In the genomic region with DNA sequence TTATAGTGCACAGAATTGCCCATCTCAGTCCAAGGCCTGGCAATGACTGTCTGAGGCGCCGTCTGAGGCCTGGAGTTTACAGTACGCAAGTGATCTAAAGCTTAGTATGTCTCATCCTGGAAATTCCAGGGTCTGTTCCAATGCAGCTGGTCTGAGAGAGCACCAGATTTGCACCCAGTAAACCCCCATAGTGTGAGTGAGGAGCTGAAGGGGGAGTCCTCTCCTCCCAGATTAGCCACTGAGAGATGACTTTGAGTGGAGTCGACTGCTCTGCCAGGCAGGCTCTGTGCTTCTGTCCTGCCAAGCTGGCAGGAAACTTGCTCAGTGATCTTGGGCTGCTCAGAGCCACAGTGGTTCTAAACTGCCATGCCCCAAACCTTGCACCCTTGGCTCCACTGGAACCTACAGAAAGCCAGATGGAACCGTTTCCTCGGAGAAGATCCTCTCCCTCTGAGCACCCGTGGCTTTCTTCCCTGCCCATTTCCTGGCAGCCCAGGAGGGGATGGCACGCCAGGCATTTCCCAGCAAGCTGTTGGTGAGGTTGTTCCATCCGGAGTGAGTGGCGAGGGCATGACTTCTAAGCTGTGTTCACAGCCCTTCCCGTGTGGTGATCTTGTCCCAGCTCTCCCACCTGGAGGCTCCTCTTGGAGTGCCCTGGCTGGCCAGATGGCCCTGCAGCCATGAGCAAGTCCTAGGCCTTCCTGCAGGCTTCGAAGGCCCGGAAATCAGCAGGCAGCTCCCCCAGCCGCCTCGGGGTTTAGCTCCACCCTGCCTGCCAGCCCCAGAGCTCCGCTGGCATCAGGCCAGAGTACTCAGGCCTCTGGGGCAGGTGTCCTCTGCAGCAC, we compare ENCODE assay signal across 13 cellular contexts.
A peak's percentile ranks its signal among the peaks of the same experiment; 100 is the strongest.
DNase-seq lines count a peak whose midpoint lies in the region; ATAC-seq and TF ChIP-seq lines count a peak whose summit lies in the region.
"Had no signal": no experiment of that assay in that cellular context is flagged by ENCODE, and none has a peak within 500 bp of the region (broad histone marks: within the 10 kb centered on the region; RNA-seq: fewer than 3 reads in every experiment).

No MANE protein-coding gene starts in this region.

- no peaks in the 10 kb centered on the region for H3K9me3 ChIP-seq in left lung
- H3K9me3 ChIP-seq: adrenal gland had no signal

- no peak overlapping the region for H3K4me3 Mint-ChIP-seq in T-helper 2 cell treated with Interferon-gamma antibody and Interleukin-4, amounts not matched to agents 5 μg/mL and 100 μg/mL, for 36 hours
- H3K4me3 Mint-ChIP-seq in stimulated activated naive B cell treated with anti-CD40 and anti-IgM and Interleukin-4, amounts not matched to agents 10 μg/mL and 1 μg/mL and 100 μg/mL, for 72 hours, result no peak overlapping the region
- H3K4me3 Mint-ChIP-seq: stimulated activated naive CD8-positive, alpha-beta T cell treated with anti-CD3 and anti-CD28 coated beads, Interleukin-15, Interleukin-2, amounts not matched to agents 100 ng/mL and 50 ng/mL, for 24 hours; WTC11 had no signal

- H3K9me3 Mint-ChIP-seq in T-helper 2 cell treated with Interferon-gamma antibody and Interleukin-4, amounts not matched to agents 5 μg/mL and 100 μg/mL, for 36 hours, result no peaks in the 10 kb centered on the region
- no peaks in the 10 kb centered on the region for H3K9me3 Mint-ChIP-seq in activated naive CD4-positive, alpha-beta T cell treated with anti-CD3 and anti-CD28 coated beads, Interleukin-2, amount 50 U/mL, for 72 hours
- H3K9me3 Mint-ChIP-seq in stimulated activated naive B cell treated with anti-CD40 and anti-IgM and Interleukin-4, amounts not matched to agents 10 μg/mL and 1 μg/mL and 100 μg/mL, for 72 hours, result no peaks in the 10 kb centered on the region
- H3K9me3 Mint-ChIP-seq: stimulated activated naive CD8-positive, alpha-beta T cell treated with anti-CD3 and anti-CD28 coated beads, Interleukin-15, Interleukin-2, amounts not matched to agents 100 ng/mL and 50 ng/mL, for 24 hours had no signal

- H3K4me1 Mint-ChIP-seq in T-helper 2 cell treated with Interferon-gamma antibody and Interleukin-4, amounts not matched to agents 5 μg/mL and 100 μg/mL, for 36 hours (ENCODE audit: low read depth), result no peaks in the 10 kb centered on the region
- no peaks in the 10 kb centered on the region for H3K4me1 Mint-ChIP-seq in stimulated activated naive B cell treated with anti-CD40 and anti-IgM and Interleukin-4, amounts not matched to agents 10 μg/mL and 1 μg/mL and 100 μg/mL, for 72 hours

- H3K4me3 ChIP-seq in left lung, result no peak overlapping the region
- H3K4me3 ChIP-seq: adrenal gland had no signal

- H3K27me3 Mint-ChIP-seq in T-helper 2 cell treated with Interferon-gamma antibody and Interleukin-4, amounts not matched to agents 5 μg/mL and 100 μg/mL, for 36 hours (ENCODE audit: low read depth), result no peaks in the 10 kb centered on the region
- H3K27me3 Mint-ChIP-seq in stimulated activated naive B cell treated with anti-CD40 and anti-IgM and Interleukin-4, amounts not matched to agents 10 μg/mL and 1 μg/mL and 100 μg/mL, for 72 hours, result peaks cover 22 to 26% of the 10 kb centered on the region in 2 donors
- H3K27me3 Mint-ChIP-seq: stimulated activated naive CD8-positive, alpha-beta T cell treated with anti-CD3 and anti-CD28 coated beads, Interleukin-15, Interleukin-2, amounts not matched to agents 100 ng/mL and 50 ng/mL, for 24 hours had no signal

- H3K27ac ChIP-seq in left lung, result no peak overlapping the region
- H3K27ac ChIP-seq: C4-2B had no signal

- H3K4me1 ChIP-seq in left lung, result peaks cover 0 to 23% of the 10 kb centered on the region in 2 donors
- H3K4me1 ChIP-seq: adrenal gland had no signal

- H3K27me3 ChIP-seq in left lung, result peaks cover 0 to 14% of the 10 kb centered on the region in 2 donors
- H3K27me3 ChIP-seq: adrenal gland had no signal

- H3K27ac Mint-ChIP-seq in T-helper 2 cell treated with Interferon-gamma antibody and Interleukin-4, amounts not matched to agents 5 μg/mL and 100 μg/mL, for 36 hours, result no peak overlapping the region
- no peak overlapping the region for H3K27ac Mint-ChIP-seq in activated naive CD4-positive, alpha-beta T cell treated with anti-CD3 and anti-CD28 coated beads, Interleukin-2, amount 50 U/mL, for 72 hours
- no peak overlapping the region for H3K27ac Mint-ChIP-seq in stimulated activated naive B cell treated with anti-CD40 and anti-IgM and Interleukin-4, amounts not matched to agents 10 μg/mL and 1 μg/mL and 100 μg/mL, for 72 hours
- H3K27ac Mint-ChIP-seq: progenitor cell of endocrine pancreas; stimulated activated naive CD8-positive, alpha-beta T cell treated with anti-CD3 and anti-CD28 coated beads, Interleukin-15, Interleukin-2, amounts not matched to agents 100 ng/mL and 50 ng/mL, for 24 hours had no signal

- DNase-seq in Ammon's horn (ENCODE audit: low spot score) (peak; percentile 28), NCI-H146 treated with DMSO at 0.1 percent for 48 hours (lab: John Stamatoyannopoulos, UW; ENCODE audit: unreplicated experiment) (peak; percentile 79), UCSD-AML1 (lab: John Stamatoyannopoulos, UW; ENCODE audit: unreplicated experiment) (peak; percentile 58), left lung (peak; percentile 63 to 83)
- no peak for DNase-seq in T-helper 2 cell treated with Interferon-gamma antibody and Interleukin-4, amounts not matched to agents 5 μg/mL and 100 μg/mL, for 36 hours (ENCODE audit: low spot score)
- DNase-seq in activated naive CD4-positive, alpha-beta T cell treated with anti-CD3 and anti-CD28 coated beads, Interleukin-2, amount 50 U/mL, for 72 hours (ENCODE audit: low spot score in 2 of 2), result no peak
- no peak for DNase-seq in stimulated activated naive B cell treated with anti-CD40 and anti-IgM and Interleukin-4, amounts not matched to agents 10 μg/mL and 1 μg/mL and 100 μg/mL, for 72 hours

- H3K36me3 ChIP-seq in left lung, result no peaks in the 10 kb centered on the region
- H3K36me3 ChIP-seq: adrenal gland had no signal

- peak; percentile 54 for ATAC-seq in left lung
- no peak for ATAC-seq in activated naive CD4-positive, alpha-beta T cell treated with anti-CD3 and anti-CD28 coated beads, Interleukin-2, amount 50 U/mL, for 72 hours
- no peak for ATAC-seq in GM18517 (IDR thresholded peaks at IDR 0.05; ENCODE audit: unreplicated experiment)
- ATAC-seq in stimulated activated naive B cell treated with anti-CD40 and anti-IgM and Interleukin-4, amounts not matched to agents 10 μg/mL and 1 μg/mL and 100 μg/mL, for 72 hours (replicated peaks), result no peak
- ATAC-seq: WTC11 had no signal

- intact Hi-C loops in left lung (cut with DNase I), result loop anchor here in 1 of 2 donors (10.0 kb wide), 1 partner anchor 190 kb away; no protein-coding TSS in a partner anchor

- no peaks in the 10 kb centered on the region for H3K36me3 Mint-ChIP-seq in T-helper 2 cell treated with Interferon-gamma antibody and Interleukin-4, amounts not matched to agents 5 μg/mL and 100 μg/mL, for 36 hours (ENCODE audit: low read depth)
- no peaks in the 10 kb centered on the region for H3K36me3 Mint-ChIP-seq in activated naive CD4-positive, alpha-beta T cell treated with anti-CD3 and anti-CD28 coated beads, Interleukin-2, amount 50 U/mL, for 72 hours
- H3K36me3 Mint-ChIP-seq in stimulated activated naive B cell treated with anti-CD40 and anti-IgM and Interleukin-4, amounts not matched to agents 10 μg/mL and 1 μg/mL and 100 μg/mL, for 72 hours, result peaks cover 0 to 4% of the 10 kb centered on the region in 2 donors
- H3K36me3 Mint-ChIP-seq: WTC11 had no signal

- no peak for TF ChIP-seq CTCF in left lung (IDR thresholded peaks at IDR 0.05)

Comparison
In these comparisons a context has a peak if more than half of its experiments do, and no peak if none do; other contexts are left out.
1. DNase-seq: peak in Ammon's horn (single experiment), NCI-H146 treated with DMSO at 0.1 percent for 48 hours (single experiment), UCSD-AML1 (single experiment) and left lung (2 of 2); none in T-helper 2 cell treated with Interferon-gamma antibody and Interleukin-4, amounts not matched to agents 5 μg/mL and 100 μg/mL, for 36 hours (single experiment), activated naive CD4-positive, alpha-beta T cell treated with anti-CD3 and anti-CD28 coated beads, Interleukin-2, amount 50 U/mL, for 72 hours (0 of 2) and stimulated activated naive B cell treated with anti-CD40 and anti-IgM and Interleukin-4, amounts not matched to agents 10 μg/mL and 1 μg/mL and 100 μg/mL, for 72 hours (single experiment).